Comparison of ENCODE assay signal across 1 cellular context in the genomic region with DNA sequence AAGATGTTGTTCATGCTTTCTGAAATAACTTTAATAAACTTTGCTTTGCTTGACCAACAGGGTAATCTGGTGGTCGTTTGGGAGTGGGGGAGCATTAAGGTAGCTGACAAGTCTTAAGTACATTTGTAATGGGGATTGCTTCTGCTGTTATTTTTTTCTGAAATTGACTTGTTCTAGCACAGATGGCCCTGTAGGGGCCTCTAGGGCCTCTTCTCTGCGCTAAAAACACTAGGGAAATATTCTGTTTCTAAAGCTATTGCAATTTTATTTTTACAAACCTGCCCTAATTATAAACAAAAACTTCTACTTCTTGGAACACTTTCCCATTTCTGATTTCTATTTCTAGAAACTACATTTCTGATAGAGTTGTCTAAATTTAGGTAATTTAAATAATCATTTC.
TF ChIP-seq lines count a peak whose summit lies in the region.

No MANE protein-coding gene starts in this region.

TF ChIP-seq in H1, 55 proteins besides CTCF, POLR2A, EP300 and RAD21:
- TF ChIP-seq NRF1 (IDR thresholded peaks at IDR 0.05; ENCODE audit: low read depth, low read length) = no peak
- TF ChIP-seq, protein P1, sequence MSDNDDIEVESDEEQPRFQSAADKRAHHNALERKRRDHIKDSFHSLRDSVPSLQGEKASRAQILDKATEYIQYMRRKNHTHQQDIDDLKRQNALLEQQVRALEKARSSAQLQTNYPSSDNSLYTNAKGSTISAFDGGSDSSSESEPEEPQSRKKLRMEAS (IDR thresholded peaks at IDR 0.05) = no peak
- TF ChIP-seq ATF3 (IDR thresholded peaks at IDR 0.05; ENCODE audit: insufficient read depth, low read depth, low read length) = no peak
- TF ChIP-seq CREB1 (IDR thresholded peaks at IDR 0.05) = no peak
- TF ChIP-seq SP4 (IDR thresholded peaks at IDR 0.05; ENCODE audit: low read length) = no peak
- no peak for TF ChIP-seq RFX5 (IDR thresholded peaks at IDR 0.05; ENCODE audit: borderline replicate concordance, low read depth, low read length)
- TF ChIP-seq CHD7 (IDR thresholded peaks at IDR 0.05; ENCODE audit: insufficient replicate concordance, low read length) = no peak
- TF ChIP-seq RBBP5 (IDR thresholded peaks at IDR 0.05; ENCODE audit: borderline replicate concordance, low read depth, low read length) = no peak
- TF ChIP-seq, protein P2, sequence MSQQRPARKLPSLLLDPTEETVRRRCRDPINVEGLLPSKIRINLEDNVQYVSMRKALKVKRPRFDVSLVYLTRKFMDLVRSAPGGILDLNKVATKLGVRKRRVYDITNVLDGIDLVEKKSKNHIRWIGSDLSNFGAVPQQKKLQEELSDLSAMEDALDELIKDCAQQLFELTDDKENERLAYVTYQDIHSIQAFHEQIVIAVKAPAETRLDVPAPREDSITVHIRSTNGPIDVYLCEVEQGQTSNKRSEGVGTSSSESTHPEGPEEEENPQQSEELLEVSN (IDR thresholded peaks at IDR 0.05) = no peak
- no peak for TF ChIP-seq SUZ12 (IDR thresholded peaks at IDR 0.05; ENCODE audit: low read length)
- no peak for TF ChIP-seq SRF (IDR thresholded peaks at IDR 0.05; ENCODE audit: low read depth, low read length)
- TF ChIP-seq TAF7 (optimal IDR thresholded peaks at IDR 0.05; ENCODE audit: borderline replicate concordance, low read depth, low read length) = no peak
- TF ChIP-seq NANOG (IDR thresholded peaks at IDR 0.05; ENCODE audit: insufficient read depth, low read depth, low read length, poor library complexity, severe bottlenecking) = no peak
- no peak for TF ChIP-seq CEBPB (IDR thresholded peaks at IDR 0.05; ENCODE audit: low read depth, low read length)
- TF ChIP-seq TCF12 (IDR thresholded peaks at IDR 0.05; ENCODE audit: low read depth, low read length) = no peak
- TF ChIP-seq YY1 (IDR thresholded peaks at IDR 0.05; ENCODE audit: low read depth, low read length) = no peak
TF ChIP-seq in H1: peak in this region for 0.
